11 cellular contexts compared by ENCODE assay signal in genomic region chr5:73338201-73339126, GRCh38.
A peak's percentile ranks its signal among the peaks of the same experiment; 100 is the strongest.
DNase-seq lines count a peak whose midpoint lies in the region; ATAC-seq and TF ChIP-seq lines count a peak whose summit lies in the region.
"Had no signal": no experiment of that assay in that cellular context is flagged by ENCODE, and none has a peak within 500 bp of the region (broad histone marks: within the 10 kb centered on the region; RNA-seq: fewer than 3 reads in every experiment).

No MANE protein-coding gene starts in this region.

- intact Hi-C loops in esophagus muscularis mucosa (cut with DNase I): no loop called here

- no peaks in the 10 kb centered on the region for H3K36me3 ChIP-seq in esophagus muscularis mucosa
- H3K36me3 ChIP-seq: neutrophil, vagina had no signal

- no peak for ATAC-seq in GM18873 (IDR thresholded peaks at IDR 0.05; ENCODE audit: low FRiP score, unreplicated experiment)

- TF ChIP-seq EP300 in esophagus muscularis mucosa (IDR thresholded peaks at IDR 0.05): no peak

- no peak for TF ChIP-seq CTCF in esophagus muscularis mucosa (IDR thresholded peaks at IDR 0.05)

- TF ChIP-seq POLR2A in esophagus muscularis mucosa (IDR thresholded peaks at IDR 0.05; ENCODE audit: low read depth): no peak

- H3K4me3 ChIP-seq in esophagus muscularis mucosa: no peak overlapping the region
- H3K4me3 ChIP-seq: dorsolateral prefrontal cortex, vagina had no signal

- H3K27me3 ChIP-seq in esophagus muscularis mucosa: peaks cover 0 to 26% (median 0%) of the 10 kb centered on the region in 4 donors
- H3K27me3 ChIP-seq: vagina had no signal

- H3K9me3 ChIP-seq in esophagus muscularis mucosa: peaks cover 0 to 4% (median 0%) of the 10 kb centered on the region in 4 donors
- H3K9me3 ChIP-seq: neutrophil, vagina had no signal

- 59% methylated on average over 21 of the region's 21 CpGs for WGBS in esophagus muscularis mucosa

- H3K27ac ChIP-seq in esophagus muscularis mucosa (replicated peaks in 1 of 4): peak overlapping the region in 3 of 4 donors; percentile 6 to 65 (median 57)
- H3K27ac ChIP-seq: neutrophil, vagina had no signal

- DNase-seq in EL (peak; percentile 79), NCI-H345 treated with DMSO at 0.1 percent for 48 hours (lab: John Stamatoyannopoulos, UW; ENCODE audit: unreplicated experiment) (peak; percentile 62), esophagus muscularis mucosa (ENCODE audit: extremely low spot score) (no peak), retina (peak; percentile 52), foreskin melanocyte (no peak), islet precursor cell (no peak), NCI-H524 treated with DMSO at 0.1 percent for 48 hours (lab: John Stamatoyannopoulos, UW) (no peak)
- DNase-seq: dorsolateral prefrontal cortex had no signal

- H3K4me1 ChIP-seq in esophagus muscularis mucosa: peaks cover 0 to 7% (median 3%) of the 10 kb centered on the region in 4 donors
- H3K4me1 ChIP-seq: vagina had no signal

Comparison
In these comparisons a context has a peak if more than half of its experiments do, and no peak if none do; other contexts are left out.
1. DNase-seq: peak in EL (single experiment), NCI-H345 treated with DMSO at 0.1 percent for 48 hours (single experiment) and retina (single experiment); none in esophagus muscularis mucosa (single experiment), foreskin melanocyte (single experiment), islet precursor cell (single experiment) and NCI-H524 treated with DMSO at 0.1 percent for 48 hours (single experiment).